Comparison of ENCODE assay signal across 33 cellular contexts in the genomic region with DNA sequence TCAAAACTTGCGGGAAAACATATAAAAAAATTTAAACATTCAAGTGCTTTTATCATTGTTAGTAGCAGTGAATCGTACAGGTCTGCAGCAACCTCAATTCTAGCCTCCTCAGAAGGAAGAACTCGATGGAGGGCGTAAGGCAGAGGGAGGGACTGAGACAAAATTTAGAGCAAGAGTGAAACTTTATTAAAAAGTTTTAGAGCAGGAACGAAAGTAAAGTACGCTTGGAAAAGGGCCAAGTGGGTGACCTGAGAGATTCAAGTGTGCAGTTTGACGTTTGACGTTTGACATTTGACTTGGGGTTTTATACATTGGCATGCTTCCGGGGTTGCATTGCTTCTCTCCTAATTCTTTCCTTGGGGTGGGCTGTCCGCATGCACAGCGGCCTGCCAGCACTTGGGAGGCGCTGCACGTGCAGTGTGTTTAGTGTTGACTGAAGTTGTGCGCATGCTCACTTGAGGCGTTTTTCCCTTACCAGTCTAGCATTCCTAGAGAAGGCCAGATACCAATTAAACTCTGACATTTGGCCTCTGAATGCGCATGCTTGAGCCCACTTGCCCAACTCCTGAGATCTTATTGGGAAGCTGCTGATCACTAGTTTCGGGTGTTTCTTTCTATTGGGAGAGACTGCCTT.
"Had no signal": no experiment of that assay in that cellular context is flagged by ENCODE, and none has a peak within 500 bp of the region (broad histone marks: within the 10 kb centered on the region; RNA-seq: fewer than 3 reads in every experiment).

No MANE protein-coding gene starts in this region.

- H3K4me3 ChIP-seq: ascending aorta, cardiac muscle cell, colonic mucosa, Peyer's patch, SK-N-MC had no signal

- H3K4me1 ChIP-seq: colonic mucosa, Peyer's patch had no signal

- H3K27ac ChIP-seq: ascending aorta, cardiac muscle cell, colonic mucosa, Peyer's patch, SK-N-MC, WERI-Rb-1 had no signal

- DNase-seq: activated CD4-positive, alpha-beta memory T cell treated with anti-CD3 and anti-CD28 coated beads, Interleukin-2, amount 10 ng/mL, durations not matched to agents 7 days and 5 days; activated CD4-positive, alpha-beta T cell treated with anti-CD3 and anti-CD28 coated beads for 1 hour; activated CD4-positive, alpha-beta T cell treated with anti-CD3 and anti-CD28 coated beads for 48 hours; activated CD4-positive, CD25-positive, alpha-beta regulatory T cell; activated CD8-positive, alpha-beta memory T cell treated with anti-CD3 and anti-CD28 coated beads for 24 hours; activated CD8-positive, alpha-beta memory T cell treated with anti-CD3 and anti-CD28 coated beads, Interleukin-2, amount 10 ng/mL, durations not matched to agents 7 days and 5 days; activated CD8-positive, alpha-beta memory T cell treated with anti-CD3 and anti-CD28 coated beads, Interleukin-2, amount 50 U/mL, for 48 hours; activated effector memory CD4-positive, alpha-beta T cell treated with Interleukin-2 at 50 U/mL for 16 hours; activated naive CD4-positive, alpha-beta T cell treated with anti-CD3 and anti-CD28 coated beads, Interleukin-2, amount 10 ng/mL, durations not matched to agents 7 days and 5 days; activated naive CD8-positive, alpha-beta T cell treated with anti-CD3 and anti-CD28 coated beads, Interleukin-2, amount 50 U/mL, for 24 hours; activated T-cell treated with anti-CD3 and anti-CD28 coated beads, Interleukin-2, amount 50 U/mL, for 48 hours; amniotic stem cell; colonic mucosa; MM.1S; NCI-H1092 treated with DMSO at 0.1 percent for 48 hours; NCI-H1417; NCI-H146; NCI-H187; NCI-H2029 treated with DMSO at 0.1 percent for 48 hours; NCI-H2171 treated with DMSO at 0.1 percent for 48 hours; NCI-H2227 treated with DMSO at 0.1 percent for 48 hours; NCI-H446; NCI-H510A treated with DMSO at 0.1 percent for 48 hours; NCI-H526 treated with DMSO at 0.1 percent for 48 hours; NK-92 treated with Interleukin-12 subunit alpha and Interleukin-12 subunit beta, amount 100 ng/mL, for 24 hours; PC-3; Peyer's patch; Right ventricle myocardium superior; T1000; WERI-Rb-1 had no signal

- H3K27me3 ChIP-seq: ascending aorta, cardiac muscle cell, colonic mucosa, Peyer's patch had no signal

- ATAC-seq: activated CD8-positive, alpha-beta memory T cell treated with anti-CD3 and anti-CD28 coated beads, Interleukin-2, amount 10 ng/mL, durations not matched to agents 7 days and 5 days; activated naive CD8-positive, alpha-beta T cell treated with anti-CD3 and anti-CD28 coated beads, Interleukin-2, amount 50 U/mL, for 24 hours; PC-3 had no signal

- H3K36me3 ChIP-seq: ascending aorta, cardiac muscle cell, colonic mucosa, Peyer's patch, WERI-Rb-1 had no signal

- H3K9me3 ChIP-seq: ascending aorta, colonic mucosa, Peyer's patch had no signal
